In genomic region chr15:50607129-50607528, GRCh38 we compare ENCODE assay signal across 21 cellular contexts.
"Had no signal": no experiment of that assay in that cellular context is flagged by ENCODE, and none has a peak within 500 bp of the region (broad histone marks: within the 10 kb centered on the region; RNA-seq: fewer than 3 reads in every experiment).

No MANE protein-coding gene starts in this region.

- H3K27ac Mint-ChIP-seq: IgD-negative memory B cell had no signal

- FAIRE-seq: RCC 7860 had no signal

- H3K4me3 ChIP-seq: SJSA1, SK-N-MC had no signal

- H3K27me3 Mint-ChIP-seq: IgD-negative memory B cell had no signal

- H3K27me3 ChIP-seq: SJSA1 had no signal

- H3K27ac ChIP-seq: SJSA1, SK-N-MC had no signal

- H3K4me3 Mint-ChIP-seq: IgD-negative memory B cell had no signal

- H3K9me3 ChIP-seq: SJSA1 had no signal

- H3K4me1 Mint-ChIP-seq: IgD-negative memory B cell had no signal

- H3K4me1 ChIP-seq: SJSA1 had no signal

- DNase-seq: KBM-7, MV-4-11, NCI-H1048, NCI-H1105, NCI-H1417, NCI-H1436 treated with DMSO at 0.1 percent for 48 hours, NCI-H1694, NCI-H187 treated with DMSO at 0.1 percent for 48 hours, NCI-H2029 treated with DMSO at 0.1 percent for 48 hours, NCI-H2171 treated with DMSO at 0.1 percent for 48 hours, NCI-H345, NCI-H524, NCI-H526 treated with DMSO at 0.1 percent for 48 hours, NCI-H748 treated with DMSO at 0.1 percent for 48 hours, Right ventricle myocardium superior, RPMI8226, SIG-M5 had no signal
